Comparison of ENCODE assay signal across 17 cellular contexts in the genomic region with DNA sequence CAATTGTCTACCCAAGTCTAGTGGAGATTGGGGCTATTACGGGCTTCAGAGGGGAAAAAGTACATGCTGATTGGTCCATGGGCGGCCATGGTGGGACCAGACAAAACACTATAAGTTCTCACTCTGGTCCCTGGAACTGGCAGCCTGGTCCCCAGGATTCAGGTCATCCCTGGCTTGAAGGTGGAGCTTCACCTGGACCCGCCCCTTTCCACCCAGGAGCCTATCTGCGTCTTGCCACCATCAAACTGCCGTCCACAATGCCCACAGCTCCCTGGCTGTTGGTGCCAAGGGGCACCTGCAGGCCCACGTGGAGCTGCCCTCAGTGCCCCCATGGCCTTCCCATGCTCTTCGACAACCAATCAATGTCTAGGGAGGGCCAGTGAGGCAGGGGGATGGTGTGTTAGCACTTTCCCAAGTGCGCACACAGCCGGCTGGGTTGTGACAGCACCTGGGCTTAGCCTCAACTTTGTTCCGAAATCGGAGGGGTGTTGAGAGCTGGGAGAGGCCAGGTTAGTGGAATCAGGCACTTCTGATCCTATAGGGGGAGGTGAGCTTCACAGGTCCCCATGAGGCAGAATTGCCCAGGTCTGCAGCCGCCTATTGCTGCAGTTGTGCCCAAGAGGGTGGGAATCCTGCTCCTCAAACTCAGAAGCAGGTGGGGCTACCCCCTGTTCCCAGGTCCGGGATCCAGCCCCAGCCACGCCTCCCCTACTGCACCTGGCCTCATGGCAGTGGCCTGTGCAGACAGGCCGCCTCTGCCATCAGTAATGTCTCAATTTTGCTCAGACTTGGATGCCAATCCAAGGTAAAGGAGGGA.
DNase-seq lines count a peak whose midpoint lies in the region; ATAC-seq, FAIRE-seq and TF ChIP-seq lines count a peak whose summit lies in the region.
"Had no signal": no experiment of that assay in that cellular context is flagged by ENCODE, and none has a peak within 500 bp of the region (broad histone marks: within the 10 kb centered on the region; RNA-seq: fewer than 3 reads in every experiment).

No MANE protein-coding gene starts in this region.

- ATAC-seq in left ventricle myocardium superior (no peak), aorta (ENCODE audit: low FRiP score) (peak; percentile 38)
- ATAC-seq in naive thymus-derived CD4-positive, alpha-beta T cell: peak; percentile 14

- peaks cover 0 to 4% (median 0%) of the 10 kb centered on the region in 5 donors for H3K36me3 Mint-ChIP-seq in naive thymus-derived CD4-positive, alpha-beta T cell
- H3K36me3 Mint-ChIP-seq: CD4-positive, CD25-positive, alpha-beta regulatory T cell had no signal

- H3K27ac ChIP-seq in right atrium auricular region: no peak overlapping the region
- no peak overlapping the region for H3K27ac ChIP-seq in naive thymus-derived CD4-positive, alpha-beta T cell (ENCODE audit: low read depth, low read length)
- no peak overlapping the region for H3K27ac ChIP-seq in sigmoid colon
- H3K27ac ChIP-seq in aorta (ENCODE audit: low read depth in 1 of 2, low read length in 2 of 2): no peak overlapping the region
- H3K27ac ChIP-seq: BLaER1 treated with 17β-estradiol and CSF1 and Interleukin-3, amounts not matched to agents 10 nM and 100 nM; HL-60 had no signal

- H3K4me1 ChIP-seq in right atrium auricular region (no peaks in the 10 kb centered on the region), sigmoid colon (no peaks in the 10 kb centered on the region), aorta (ENCODE audit: control insufficient read depth in 1 of 2, insufficient read depth in 2 of 2, low read length in 2 of 2) (no peaks in the 10 kb centered on the region)
- no peaks in the 10 kb centered on the region for H3K4me1 ChIP-seq in naive thymus-derived CD4-positive, alpha-beta T cell (ENCODE audit: control insufficient read depth in 2 of 2, insufficient read depth in 2 of 2, low read length in 2 of 2)
- H3K4me1 ChIP-seq: BLaER1 treated with 17β-estradiol and CSF1 and Interleukin-3, amounts not matched to agents 10 nM and 100 nM had no signal

- POLR2A ChIA-PET in naive thymus-derived CD4-positive, alpha-beta T cell (lab: Charles Lee): no interaction called here

- H3K4me3 ChIP-seq in right atrium auricular region: no peak overlapping the region
- H3K4me3 ChIP-seq in naive thymus-derived CD4-positive, alpha-beta T cell (ENCODE audit: low read length): no peak overlapping the region
- no peak overlapping the region for H3K4me3 ChIP-seq in sigmoid colon
- H3K4me3 ChIP-seq in aorta (ENCODE audit: low read length in 2 of 2): no peak overlapping the region
- H3K4me3 ChIP-seq: BLaER1 treated with 17β-estradiol and CSF1 and Interleukin-3, amounts not matched to agents 10 nM and 100 nM had no signal

- no peaks in the 10 kb centered on the region for H3K4me1 Mint-ChIP-seq in naive thymus-derived CD4-positive, alpha-beta T cell
- H3K4me1 Mint-ChIP-seq: CD4-positive, CD25-positive, alpha-beta regulatory T cell had no signal

- CTCF ChIA-PET in naive thymus-derived CD4-positive, alpha-beta T cell (lab: Charles Lee): no interaction called here

- peaks cover 0 to 19% (median 7%) of the 10 kb centered on the region in 11 donors for H3K9me3 Mint-ChIP-seq in naive thymus-derived CD4-positive, alpha-beta T cell

- TF ChIP-seq CTCF in right atrium auricular region (IDR thresholded peaks at IDR 0.05) (no peak), sigmoid colon (IDR thresholded peaks at IDR 0.05) (no peak), GM10266 (IDR thresholded peaks at IDR 0.05; ENCODE audit: control insufficient read depth, insufficient read depth, low read depth, missing control alignments) (no peak)

- H3K9me3 ChIP-seq in right atrium auricular region (peaks cover 0 to 3% of the 10 kb centered on the region in 2 donors), sigmoid colon (no peaks in the 10 kb centered on the region), aorta (ENCODE audit: control insufficient read depth, low read length) (peaks cover 4% of the 10 kb centered on the region)
- H3K9me3 ChIP-seq in naive thymus-derived CD4-positive, alpha-beta T cell (ENCODE audit: control insufficient read depth in 2 of 3, low read length in 3 of 3): no peaks in the 10 kb centered on the region

- intact Hi-C loops in left ventricle myocardium superior (cut with micrococcal nuclease): no loop called here
- intact Hi-C loops in naive thymus-derived CD4-positive, alpha-beta T cell (cut with micrococcal nuclease): no loop called here
- intact Hi-C loops in sigmoid colon (cut with DNase I): no loop called here
- intact Hi-C loops in aorta (cut with DNase I): no loop called here

- no peak for TF ChIP-seq EP300 in sigmoid colon (IDR thresholded peaks at IDR 0.05)

- no peak for TF ChIP-seq POLR2A in sigmoid colon (IDR thresholded peaks at IDR 0.05)

- no peak overlapping the region for H3K27ac Mint-ChIP-seq in naive thymus-derived CD4-positive, alpha-beta T cell
- H3K27ac Mint-ChIP-seq: CD4-positive, CD25-positive, alpha-beta regulatory T cell had no signal

- H3K36me3 ChIP-seq in right atrium auricular region (no peaks in the 10 kb centered on the region), sigmoid colon (no peaks in the 10 kb centered on the region), aorta (ENCODE audit: control insufficient read depth in 1 of 2, insufficient read depth in 2 of 2, low read length in 1 of 2) (no peaks in the 10 kb centered on the region)
- H3K36me3 ChIP-seq in naive thymus-derived CD4-positive, alpha-beta T cell (ENCODE audit: control insufficient read depth in 2 of 3, insufficient read depth in 3 of 3, low read length in 3 of 3): no peaks in the 10 kb centered on the region
- H3K36me3 ChIP-seq: BLaER1 treated with 17β-estradiol and CSF1 and Interleukin-3, amounts not matched to agents 10 nM and 100 nM had no signal

- H3K27me3 Mint-ChIP-seq in naive thymus-derived CD4-positive, alpha-beta T cell: no peaks in the 10 kb centered on the region
- H3K27me3 Mint-ChIP-seq: CD4-positive, CD25-positive, alpha-beta regulatory T cell had no signal

- DNase-seq in left ventricle myocardium superior (peak; percentile 13), right atrium auricular region (ENCODE audit: low spot score) (no peak), sigmoid colon (peak; percentile 57), aorta (peak in 1 of 2 donors; percentile 55), HTR-8/SVneo (ENCODE audit: insufficient read length, low spot score) (no peak), AG20443 (ENCODE audit: low spot score) (no peak), GM10266 (ENCODE audit: extremely low spot score) (no peak)
- DNase-seq in naive thymus-derived CD4-positive, alpha-beta T cell: no peak
- DNase-seq: 8988T; CD4-positive, CD25-positive, alpha-beta regulatory T cell; DMS53; GF-D8; GOT3; HCEC 1CT had no signal

- no peak for FAIRE-seq in HTR-8/SVneo (lab: Jason Lieb, UNC)
- FAIRE-seq: GM18507 had no signal

- H3K27me3 ChIP-seq in right atrium auricular region: no peaks in the 10 kb centered on the region
- no peaks in the 10 kb centered on the region for H3K27me3 ChIP-seq in naive thymus-derived CD4-positive, alpha-beta T cell (ENCODE audit: control insufficient read depth in 2 of 2, insufficient read depth in 2 of 2, low read length in 2 of 2)
- H3K27me3 ChIP-seq in sigmoid colon: no peaks in the 10 kb centered on the region
- H3K27me3 ChIP-seq in aorta (ENCODE audit: control insufficient read depth in 1 of 2, insufficient read depth in 2 of 2, low read length in 1 of 2): no peaks in the 10 kb centered on the region
- H3K27me3 ChIP-seq: BLaER1 treated with 17β-estradiol and CSF1 and Interleukin-3, amounts not matched to agents 10 nM and 100 nM had no signal

- 84 to 88% methylated on average over 15 of the region's 15 CpGs for WGBS in sigmoid colon, 2 donors
- 85 to 89% methylated on average over 15 of the region's 15 CpGs for WGBS in aorta, 2 donors

- H3K4me3 Mint-ChIP-seq in naive thymus-derived CD4-positive, alpha-beta T cell: no peak overlapping the region
- H3K4me3 Mint-ChIP-seq: CD4-positive, CD25-positive, alpha-beta regulatory T cell had no signal

Comparison
In these comparisons a context has a peak if more than half of its experiments do, and no peak if none do; other contexts are left out.
1. DNase-seq: peak in left ventricle myocardium superior (single experiment) and sigmoid colon (single experiment); none in right atrium auricular region (single experiment), naive thymus-derived CD4-positive, alpha-beta T cell (0 of 9), HTR-8/SVneo (single experiment), AG20443 (single experiment) and GM10266 (single experiment).